9 cellular contexts compared by ENCODE assay signal in the genomic region with DNA sequence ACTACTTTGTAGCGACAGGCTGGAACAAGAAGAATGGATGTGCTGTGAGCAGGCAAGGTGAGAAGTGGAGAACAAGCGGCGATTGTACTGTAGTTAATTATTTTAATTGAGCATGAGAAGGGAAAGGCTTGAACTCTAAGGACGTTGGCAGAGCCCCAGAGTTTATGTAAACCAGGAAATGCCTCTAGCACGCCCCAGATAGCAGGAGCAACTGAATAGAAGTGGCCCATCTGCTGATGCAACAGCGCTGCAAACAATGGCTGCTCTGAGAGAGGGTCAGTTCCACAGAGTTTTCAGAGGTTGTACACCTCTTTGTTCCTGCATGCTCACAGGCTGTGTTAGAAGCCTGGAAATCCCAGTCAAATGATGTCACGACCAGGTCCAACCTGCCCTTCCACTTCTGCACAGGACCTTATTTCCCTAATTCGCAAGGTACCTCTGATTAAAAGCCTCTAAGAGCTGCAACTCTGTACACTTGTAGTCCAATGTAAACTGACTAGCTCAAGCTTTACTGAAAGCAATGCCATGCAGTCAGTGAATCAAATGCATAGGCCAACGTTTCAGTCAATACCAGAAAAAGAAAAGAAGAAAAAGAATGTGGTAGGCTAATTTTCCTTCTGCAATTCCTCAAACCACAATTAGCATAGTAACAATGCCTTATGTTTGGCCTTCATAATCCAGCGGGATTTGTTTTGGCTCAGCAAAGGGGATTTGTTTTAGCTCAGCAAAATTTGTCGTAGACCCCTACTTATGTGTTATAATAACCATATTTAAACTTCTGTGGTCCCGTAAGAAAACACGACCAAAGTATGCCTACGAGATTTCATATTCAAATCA.
DNase-seq lines count a peak whose midpoint lies in the region; ATAC-seq and TF ChIP-seq lines count a peak whose summit lies in the region.
"Had no signal": no experiment of that assay in that cellular context is flagged by ENCODE, and none has a peak within 500 bp of the region (broad histone marks: within the 10 kb centered on the region; RNA-seq: fewer than 3 reads in every experiment).

No MANE protein-coding gene starts in this region.

- CTCF ChIA-PET in RWPE1 (lab: Yijun Ruan, JAX) = no interaction called here
- CTCF ChIA-PET in GM10248 (lab: Yijun Ruan, JAX) = no interaction called here

- intact Hi-C loops in posterior vena cava (cut with DNase I) = no loop called here
- intact Hi-C loops in ascending aorta (cut with DNase I) = no loop called here

- POLR2A ChIA-PET in RWPE1 (lab: Yijun Ruan, JAX; ENCODE audit: low non-redundant PET) = no interaction called here
- POLR2A ChIA-PET in GM10248 (lab: Yijun Ruan, JAX) = no interaction called here

- H3K9me3 ChIP-seq in ascending aorta = no peaks in the 10 kb centered on the region

- H3K4me3 ChIP-seq in fibroblast of the aortic adventitia (ENCODE audit: low read depth, low read length) (no peak overlapping the region), ascending aorta (no peak overlapping the region)

- TF ChIP-seq RAD21 in Ishikawa (IDR thresholded peaks at IDR 0.05; ENCODE audit: low read depth) = peak; percentile 21; the same call in 1 of the 2 replicates

- no peaks in the 10 kb centered on the region for H3K27me3 ChIP-seq in ascending aorta

- peak; percentile 66; the same call in 1 of the 2 replicates for TF ChIP-seq EP300 in Ishikawa (IDR thresholded peaks at IDR 0.05; ENCODE audit: borderline replicate concordance)

- DNase-seq in RWPE1 (ENCODE audit: low spot score) = peak; percentile 62
- DNase-seq in fibroblast of the aortic adventitia (ENCODE audit: low read depth) = peak; percentile 86
- peak; percentile 80 for DNase-seq in pons (ENCODE audit: low spot score)
- no peak for DNase-seq in posterior vena cava (ENCODE audit: low spot score)
- DNase-seq in ascending aorta (ENCODE audit: low spot score in 2 of 2) = no peak
- no peak for DNase-seq in GM10248 (ENCODE audit: extremely low spot score)

- H3K36me3 ChIP-seq in ascending aorta = no peaks in the 10 kb centered on the region

- ATAC-seq in GM18873 (IDR thresholded peaks at IDR 0.05; ENCODE audit: low FRiP score, unreplicated experiment) = no peak

- H3K4me1 ChIP-seq in ascending aorta = no peaks in the 10 kb centered on the region

- TF ChIP-seq CTCF in RWPE1 (conservative IDR thresholded peaks at IDR 0.05; ENCODE audit: low read depth) = no peak
- no peak for TF ChIP-seq CTCF in fibroblast of the aortic adventitia (IDR thresholded peaks at IDR 0.05; ENCODE audit: insufficient read depth, low read length)
- TF ChIP-seq CTCF in ascending aorta (IDR thresholded peaks at IDR 0.05) = no peak
- no peak for TF ChIP-seq CTCF in GM10248 (IDR thresholded peaks at IDR 0.05; ENCODE audit: control extremely low read depth, extremely low read depth, low read depth, missing control alignments)

- H3K27ac ChIP-seq in RWPE1 (peak overlapping the region; percentile 45), ascending aorta (no peak overlapping the region)
- H3K27ac ChIP-seq: KMS-11 had no signal

TF ChIP-seq in Ishikawa, 13 proteins besides CTCF, POLR2A, EP300 and RAD21:
- TF ChIP-seq TEAD4 (IDR thresholded peaks at IDR 0.05) = no peak; the same call in 1 of the 2 replicates
- TF ChIP-seq, protein P1, sequence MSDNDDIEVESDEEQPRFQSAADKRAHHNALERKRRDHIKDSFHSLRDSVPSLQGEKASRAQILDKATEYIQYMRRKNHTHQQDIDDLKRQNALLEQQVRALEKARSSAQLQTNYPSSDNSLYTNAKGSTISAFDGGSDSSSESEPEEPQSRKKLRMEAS (IDR thresholded peaks at IDR 0.05) = peak; percentile 65; the same call in 1 of the 2 replicates
- TF ChIP-seq, protein P2, sequence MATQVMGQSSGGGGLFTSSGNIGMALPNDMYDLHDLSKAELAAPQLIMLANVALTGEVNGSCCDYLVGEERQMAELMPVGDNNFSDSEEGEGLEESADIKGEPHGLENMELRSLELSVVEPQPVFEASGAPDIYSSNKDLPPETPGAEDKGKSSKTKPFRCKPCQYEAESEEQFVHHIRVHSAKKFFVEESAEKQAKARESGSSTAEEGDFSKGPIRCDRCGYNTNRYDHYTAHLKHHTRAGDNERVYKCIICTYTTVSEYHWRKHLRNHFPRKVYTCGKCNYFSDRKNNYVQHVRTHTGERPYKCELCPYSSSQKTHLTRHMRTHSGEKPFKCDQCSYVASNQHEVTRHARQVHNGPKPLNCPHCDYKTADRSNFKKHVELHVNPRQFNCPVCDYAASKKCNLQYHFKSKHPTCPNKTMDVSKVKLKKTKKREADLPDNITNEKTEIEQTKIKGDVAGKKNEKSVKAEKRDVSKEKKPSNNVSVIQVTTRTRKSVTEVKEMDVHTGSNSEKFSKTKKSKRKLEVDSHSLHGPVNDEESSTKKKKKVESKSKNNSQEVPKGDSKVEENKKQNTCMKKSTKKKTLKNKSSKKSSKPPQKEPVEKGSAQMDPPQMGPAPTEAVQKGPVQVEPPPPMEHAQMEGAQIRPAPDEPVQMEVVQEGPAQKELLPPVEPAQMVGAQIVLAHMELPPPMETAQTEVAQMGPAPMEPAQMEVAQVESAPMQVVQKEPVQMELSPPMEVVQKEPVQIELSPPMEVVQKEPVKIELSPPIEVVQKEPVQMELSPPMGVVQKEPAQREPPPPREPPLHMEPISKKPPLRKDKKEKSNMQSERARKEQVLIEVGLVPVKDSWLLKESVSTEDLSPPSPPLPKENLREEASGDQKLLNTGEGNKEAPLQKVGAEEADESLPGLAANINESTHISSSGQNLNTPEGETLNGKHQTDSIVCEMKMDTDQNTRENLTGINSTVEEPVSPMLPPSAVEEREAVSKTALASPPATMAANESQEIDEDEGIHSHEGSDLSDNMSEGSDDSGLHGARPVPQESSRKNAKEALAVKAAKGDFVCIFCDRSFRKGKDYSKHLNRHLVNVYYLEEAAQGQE (IDR thresholded peaks at IDR 0.05; ENCODE audit: low read depth) = no peak
- peak; percentile 64 for TF ChIP-seq CREB1 (IDR thresholded peaks at IDR 0.05; ENCODE audit: low read depth)
- TF ChIP-seq TCF12 (IDR thresholded peaks at IDR 0.05; ENCODE audit: low read depth) = 0 out of 2 replicates have a peak, but pooled peaks have one; percentile 53
- peak; percentile 87 for TF ChIP-seq YY1 (IDR thresholded peaks at IDR 0.05; ENCODE audit: low read depth)
- TF ChIP-seq FOXM1 (IDR thresholded peaks at IDR 0.05; ENCODE audit: borderline replicate concordance, low read depth) = no peak
- TF ChIP-seq, protein P3, sequence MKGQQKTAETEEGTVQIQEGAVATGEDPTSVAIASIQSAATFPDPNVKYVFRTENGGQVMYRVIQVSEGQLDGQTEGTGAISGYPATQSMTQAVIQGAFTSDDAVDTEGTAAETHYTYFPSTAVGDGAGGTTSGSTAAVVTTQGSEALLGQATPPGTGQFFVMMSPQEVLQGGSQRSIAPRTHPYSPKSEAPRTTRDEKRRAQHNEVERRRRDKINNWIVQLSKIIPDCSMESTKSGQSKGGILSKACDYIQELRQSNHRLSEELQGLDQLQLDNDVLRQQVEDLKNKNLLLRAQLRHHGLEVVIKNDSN (IDR thresholded peaks at IDR 0.05) = 0 out of 2 replicates have a peak, but pooled peaks have one; percentile 23
- no peak for TF ChIP-seq EGR1 (IDR thresholded peaks at IDR 0.05)
- TF ChIP-seq CEBPB (IDR thresholded peaks at IDR 0.05) = peak; percentile 87
- peak; percentile 60; the same call in 1 of the 2 replicates for TF ChIP-seq NFIC (IDR thresholded peaks at IDR 0.05)
TF ChIP-seq in Ishikawa: peak in this region for 7.

Comparison
In these comparisons a context has a peak if more than half of its experiments do, and no peak if none do; other contexts are left out.
1. DNase-seq: peak in RWPE1 (single experiment), fibroblast of the aortic adventitia (single experiment) and pons (single experiment); none in posterior vena cava (single experiment), ascending aorta (0 of 2) and GM10248 (single experiment).